7 cellular contexts compared by ENCODE assay signal in genomic region chr22:31489632-31490495, GRCh38. TPM values are rescaled to one million over a fixed set of nuclear protein-coding genes. Genes with fewer than 3 reads are reported as not detected.
DNase-seq lines count a peak whose midpoint lies in the region; ATAC-seq and TF ChIP-seq lines count a peak whose summit lies in the region.

A gene with protein sequence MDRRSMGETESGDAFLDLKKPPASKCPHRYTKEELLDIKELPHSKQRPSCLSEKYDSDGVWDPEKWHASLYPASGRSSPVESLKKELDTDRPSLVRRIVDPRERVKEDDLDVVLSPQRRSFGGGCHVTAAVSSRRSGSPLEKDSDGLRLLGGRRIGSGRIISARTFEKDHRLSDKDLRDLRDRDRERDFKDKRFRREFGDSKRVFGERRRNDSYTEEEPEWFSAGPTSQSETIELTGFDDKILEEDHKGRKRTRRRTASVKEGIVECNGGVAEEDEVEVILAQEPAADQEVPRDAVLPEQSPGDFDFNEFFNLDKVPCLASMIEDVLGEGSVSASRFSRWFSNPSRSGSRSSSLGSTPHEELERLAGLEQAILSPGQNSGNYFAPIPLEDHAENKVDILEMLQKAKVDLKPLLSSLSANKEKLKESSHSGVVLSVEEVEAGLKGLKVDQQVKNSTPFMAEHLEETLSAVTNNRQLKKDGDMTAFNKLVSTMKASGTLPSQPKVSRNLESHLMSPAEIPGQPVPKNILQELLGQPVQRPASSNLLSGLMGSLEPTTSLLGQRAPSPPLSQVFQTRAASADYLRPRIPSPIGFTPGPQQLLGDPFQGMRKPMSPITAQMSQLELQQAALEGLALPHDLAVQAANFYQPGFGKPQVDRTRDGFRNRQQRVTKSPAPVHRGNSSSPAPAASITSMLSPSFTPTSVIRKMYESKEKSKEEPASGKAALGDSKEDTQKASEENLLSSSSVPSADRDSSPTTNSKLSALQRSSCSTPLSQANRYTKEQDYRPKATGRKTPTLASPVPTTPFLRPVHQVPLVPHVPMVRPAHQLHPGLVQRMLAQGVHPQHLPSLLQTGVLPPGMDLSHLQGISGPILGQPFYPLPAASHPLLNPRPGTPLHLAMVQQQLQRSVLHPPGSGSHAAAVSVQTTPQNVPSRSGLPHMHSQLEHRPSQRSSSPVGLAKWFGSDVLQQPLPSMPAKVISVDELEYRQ (minus strand): TSS chr22:31489842. CDS start chr22:31488718, 1,124 bp downstream.

- DNase-seq in NCI-H2107 treated with DMSO at 0.1 percent for 48 hours (lab: John Stamatoyannopoulos, UW; ENCODE audit: unreplicated experiment) = peak; percentile 29
- DNase-seq in MCF 10A (ENCODE audit: unreplicated experiment) = peak; percentile 84

- peak; percentile 49 for ATAC-seq in HG02852 (IDR thresholded peaks at IDR 0.05; ENCODE audit: unreplicated experiment)

- peak within 1 kb of the TSS; percentile 84 for H3K27ac Mint-ChIP-seq in MCF 10A (ENCODE audit: low read depth, unreplicated experiment)

- H3K4me1 Mint-ChIP-seq in MCF 10A (ENCODE audit: insufficient read depth, unreplicated experiment) = peaks cover 8% of the 10 kb centered on the region

- CTCF ChIA-PET in MCF 10A (lab: Yijun Ruan, JAX) = interaction anchor here (0.5 kb wide), 1 partner anchor 405 kb away, joined by 3 read pairs; no protein-coding TSS in a partner anchor

- peaks cover 30% of the 10 kb centered on the region for H3K36me3 Mint-ChIP-seq in MCF 10A (ENCODE audit: insufficient read depth, unreplicated experiment)

- TF ChIP-seq CTCF in VCaP (conservative IDR thresholded peaks at IDR 0.05) = no peak
- no peak for TF ChIP-seq CTCF in MCF 10A (IDR thresholded peaks at IDR 0.05; ENCODE audit: unreplicated experiment)

- peaks cover 13% of the 10 kb centered on the region for H3K4me1 ChIP-seq in iPS-20b (ENCODE audit: insufficient read depth, low read length)
- peaks cover 18 to 29% (median 21%) of the 10 kb centered on the region in 3 donors for H3K4me1 ChIP-seq in skeletal muscle tissue (ENCODE audit: control insufficient read depth in 3 of 3, insufficient read depth in 3 of 3, low read length in 3 of 3)

- intact Hi-C loops in MCF 10A (cut with micrococcal nuclease) = no loop called here

- H3K4me3 ChIP-seq in iPS-20b (ENCODE audit: low read length) = peak within 1 kb of the TSS; percentile 82
- H3K4me3 ChIP-seq in skeletal muscle tissue (ENCODE audit: low read length in 3 of 3) = peak within 1 kb of the TSS; percentile 81 to 99 (median 98)

- H3K27me3 ChIP-seq in iPS-20b (ENCODE audit: insufficient read depth, low read length) = peaks cover 7% of the 10 kb centered on the region; the same call in 1 of the 2 replicates
- no peaks in the 10 kb centered on the region for H3K27me3 ChIP-seq in skeletal muscle tissue (ENCODE audit: control insufficient read depth in 3 of 3, insufficient read depth in 3 of 3, low read length in 3 of 3)

- POLR2A ChIA-PET in MCF 10A (lab: Yijun Ruan, JAX) = interaction anchor here (0.6 to 3.0 kb wide), 11 partner anchors 30 to 242 kb away, joined by 3 to 12 read pairs (median 4); partner anchors contain the start of genes DRG1, PATZ1 and PISD

- H3K27ac ChIP-seq in VCaP (peak within 1 kb of the TSS; percentile 95), iPS-20b (ENCODE audit: low read length) (no peak within 1 kb of the TSS), skeletal muscle tissue (ENCODE audit: low read depth, low read length) (peak within 1 kb of the TSS; percentile 93)

- H3K4me3 Mint-ChIP-seq in MCF 10A (ENCODE audit: unreplicated experiment) = peak within 1 kb of the TSS; percentile 88

- no peaks in the 10 kb centered on the region for H3K27me3 Mint-ChIP-seq in MCF 10A (ENCODE audit: insufficient read depth, unreplicated experiment)

- no peaks in the 10 kb centered on the region for H3K9me3 Mint-ChIP-seq in MCF 10A (ENCODE audit: unreplicated experiment)

- H3K9me3 ChIP-seq in iPS-20b (ENCODE audit: insufficient read depth, low read depth, low read length) (no peaks in the 10 kb centered on the region), skeletal muscle tissue (ENCODE audit: control insufficient read depth in 3 of 3, low read length in 3 of 3) (no peaks in the 10 kb centered on the region)

- BruUV-seq in MCF 10A (replicated peaks; lab: Mats Ljungman, UMichigan) = no TSS peak

- peak; percentile 73 for TF ChIP-seq POLR2A in GM15510 (IDR thresholded peaks at IDR 0.05; ENCODE audit: borderline replicate concordance, extremely low read depth, insufficient read length)

- H3K36me3 ChIP-seq in iPS-20b (ENCODE audit: insufficient read depth, low read depth, low read length) = peaks cover 27% of the 10 kb centered on the region
- peaks cover 2 to 8% (median 6%) of the 10 kb centered on the region in 3 donors for H3K36me3 ChIP-seq in skeletal muscle tissue (ENCODE audit: control insufficient read depth in 3 of 3, insufficient read depth in 3 of 3, low read length in 3 of 3)

- H3K9ac ChIP-seq in iPS-20b (ENCODE audit: low read depth, low read length) = peak within 1 kb of the TSS; percentile 66; the same call in 1 of the 2 replicates
- peak within 1 kb of the TSS; percentile 94 to 99 (median 96) for H3K9ac ChIP-seq in skeletal muscle tissue (ENCODE audit: low read depth in 1 of 3, low read length in 3 of 3)

RNA-seq across cellular contexts. Expression of the gene that starts here (rescaled TPM):
- total RNA-seq in MCF 10A (2022) (25.6 and 31.1 TPM in 2 replicates), skeletal muscle tissue (8.9 TPM)
